In genomic region chr3:142445816-142446254, GRCh38 we compare ENCODE assay signal across 8 cellular contexts. TPM values are rescaled to one million over a fixed set of nuclear protein-coding genes. Genes with fewer than 3 reads are reported as not detected.
DNase-seq lines count a peak whose midpoint lies in the region; ATAC-seq and TF ChIP-seq lines count a peak whose summit lies in the region.

No MANE protein-coding gene starts in this region.

- no peaks in the 10 kb centered on the region for H3K36me3 ChIP-seq in H7 (replicated peaks; ENCODE audit: control insufficient read depth, insufficient read depth, low read length)

- in situ Hi-C loops in G401 (cut with HindIII; ENCODE audit: low sequenced_read_pairs): no loop called here

- H3K9me3 Mint-ChIP-seq in natural killer cell: no peaks in the 10 kb centered on the region

- H3K27ac Mint-ChIP-seq in natural killer cell: peak overlapping the region; percentile 99 to 100

- ATAC-seq in GM18499 (IDR thresholded peaks at IDR 0.05; ENCODE audit: insufficient read depth, unreplicated experiment) (peak; percentile 64), natural killer cell (peak in 1 of 3 donors; percentile 9)

- TF ChIP-seq CTCF in NB4 (IDR thresholded peaks at IDR 0.05; ENCODE audit: low read depth, low read length): no peak
- no peak for TF ChIP-seq CTCF in natural killer cell (IDR thresholded peaks at IDR 0.05)

- H3K4me1 Mint-ChIP-seq in natural killer cell: peaks cover 60 to 63% of the 10 kb centered on the region in 2 donors

- TF ChIP-seq POLR2A in NB4 (IDR thresholded peaks at IDR 0.05; ENCODE audit: extremely low read depth, insufficient read length): no peak

- H3K27me3 Mint-ChIP-seq in natural killer cell (ENCODE audit: low read depth in 2 of 2): no peaks in the 10 kb centered on the region

- H3K36me3 Mint-ChIP-seq in natural killer cell: peaks cover 7% of the 10 kb centered on the region

- peak overlapping the region; percentile 100 for H3K4me3 Mint-ChIP-seq in natural killer cell

- DNase-seq in HCEC 1CT: peak; percentile 40
- DNase-seq in NB4 (ENCODE audit: low read depth): peak; percentile 46
- peak; percentile 22 for DNase-seq in brain pericyte (ENCODE audit: low read depth, low spot score)
- no peak for DNase-seq in natural killer cell
- DNase-seq in H7: no peak
- no peak for DNase-seq in cortex of kidney (lab: John Stamatoyannopoulos, UW)
- DNase-seq in G401 (ENCODE audit: low spot score): no peak

- H3K27me3 ChIP-seq in H7 (ENCODE audit: control insufficient read depth, insufficient read depth, low read length): no peaks in the 10 kb centered on the region

- peak overlapping the region; percentile 98 for H3K4me3 ChIP-seq in NB4 (ENCODE audit: low read depth, low read length)
- H3K4me3 ChIP-seq in H7 (ENCODE audit: insufficient read depth, low read depth, low read length): no peak overlapping the region

- intact Hi-C loops in natural killer cell (cut with micrococcal nuclease): loop anchor here (2.0 to 5.0 kb wide), 3 partner anchors 133 to 959 kb away; partner anchors contain the start of genes ATR, RASA2 and RNF7

RNA-seq across cellular contexts. Expression of gene XRN1, which starts 2.0 kb away (rescaled TPM):
- total RNA-seq in natural killer cell: 100 to 1,000 TPM; 116 to 141 (median 128) TPM
- 7.1 and 10.7 TPM in 2 replicates for total RNA-seq in H7 (2014; rRNA removed; shearing (Covaris generic))
- total RNA-seq in G401 (2014; rRNA removed; shearing (Covaris generic)): 3.9 and 7.7 TPM in 2 replicates

Comparison
In these comparisons a context has a peak if more than half of its experiments do, and no peak if none do; other contexts are left out.
1. DNase-seq: peak in HCEC 1CT (single experiment), NB4 (single experiment) and brain pericyte (single experiment); none in natural killer cell (single experiment), H7 (single experiment), cortex of kidney (single experiment) and G401 (single experiment).